In the genomic region with DNA sequence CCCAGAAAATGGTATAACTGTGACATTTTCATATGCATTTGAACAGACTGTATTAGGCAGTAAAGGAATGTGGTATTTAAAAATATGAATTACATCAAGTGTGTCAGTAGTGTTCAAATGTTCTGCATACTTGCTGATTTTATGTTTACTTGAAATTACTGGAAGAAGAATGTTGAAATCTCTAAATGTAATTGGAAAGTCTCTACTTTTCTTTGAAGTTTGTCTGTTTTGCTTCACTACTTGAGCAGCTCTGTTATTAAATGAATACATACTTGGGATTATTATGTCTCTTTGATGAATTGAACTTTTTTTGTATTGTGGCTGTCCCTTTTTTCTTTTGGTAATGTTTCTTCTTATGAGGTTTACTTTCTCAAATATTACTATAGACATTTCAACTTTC, we compare ENCODE assay signal across 30 cellular contexts.
"Had no signal": no experiment of that assay in that cellular context is flagged by ENCODE, and none has a peak within 500 bp of the region (broad histone marks: within the 10 kb centered on the region; RNA-seq: fewer than 3 reads in every experiment).

No MANE protein-coding gene starts in this region.

- DNase-seq: activated CD4-positive, alpha-beta memory T cell treated with anti-CD3 and anti-CD28 coated beads, Interleukin-2, amount 10 ng/mL, durations not matched to agents 7 days and 5 days; activated CD4-positive, alpha-beta T cell treated with anti-CD3 and anti-CD28 coated beads for 1 hour; activated CD4-positive, alpha-beta T cell treated with anti-CD3 and anti-CD28 coated beads for 4 hours; activated CD4-positive, alpha-beta T cell treated with anti-CD3 and anti-CD28 coated beads, Interleukin-2, amount 10 ng/mL, durations not matched to agents 7 days and 5 days; activated CD4-positive, alpha-beta T cell treated with anti-CD3 and anti-CD28 coated beads, Interleukin-2, amount 50 U/mL, for 4 hours; activated CD8-positive, alpha-beta memory T cell treated with anti-CD3 and anti-CD28 coated beads, Interleukin-2, amount 50 U/mL, for 48 hours; activated gamma-delta T cell; activated naive CD4-positive, alpha-beta T cell; activated naive CD4-positive, alpha-beta T cell treated with anti-CD3 and anti-CD28 coated beads, Interleukin-2, amount 10 ng/mL, durations not matched to agents 7 days and 5 days; activated T-cell treated with anti-CD3 and anti-CD28 coated beads for 4 hours; activated T-cell treated with anti-CD3 and anti-CD28 coated beads, Interleukin-2, amount 50 U/mL, for 24 hours; activated T-cell treated with anti-CD3 and anti-CD28 coated beads, Interleukin-2, amount 50 U/mL, for 72 hours; adrenal gland; central memory CD4-positive, alpha-beta T cell; cerebellar nuclear complex; dermis blood vessel endothelial cell; effector CD4-positive, alpha-beta T cell; effector memory CD8-positive, alpha-beta T cell; foreskin keratinocyte; gastrocnemius medialis; glutamatergic neuron; heart left ventricle; T-helper 2 cell had no signal

- ATAC-seq: activated T-cell treated with anti-CD3 and anti-CD28 coated beads, Interleukin-2, amount 50 U/mL, for 72 hours; effector memory CD8-positive, alpha-beta T cell; esophagus mucosa; foreskin keratinocyte; gastrocnemius medialis; heart left ventricle; WTC11 had no signal

- H3K4me3 ChIP-seq: adrenal gland, ascending aorta, breast epithelium, cardiac muscle cell, coronary artery, gastrocnemius medialis, heart left ventricle had no signal

- H3K27ac ChIP-seq: adrenal gland, ascending aorta, breast epithelium, cardiac muscle cell, coronary artery, foreskin keratinocyte, gastrocnemius medialis, heart left ventricle, VCaP had no signal

- H3K9me3 ChIP-seq: adrenal gland had no signal

- H3K36me3 ChIP-seq: adrenal gland, ascending aorta, breast epithelium, cardiac muscle cell, gastrocnemius medialis, heart left ventricle had no signal

- H3K4me1 ChIP-seq: adrenal gland, ascending aorta, breast epithelium, foreskin keratinocyte, gastrocnemius medialis, heart left ventricle had no signal

- H3K27me3 ChIP-seq: adrenal gland, ascending aorta, breast epithelium, cardiac muscle cell, foreskin keratinocyte, gastrocnemius medialis, heart left ventricle had no signal
